Comparison of ENCODE assay signal across 21 cellular contexts in the genomic region with DNA sequence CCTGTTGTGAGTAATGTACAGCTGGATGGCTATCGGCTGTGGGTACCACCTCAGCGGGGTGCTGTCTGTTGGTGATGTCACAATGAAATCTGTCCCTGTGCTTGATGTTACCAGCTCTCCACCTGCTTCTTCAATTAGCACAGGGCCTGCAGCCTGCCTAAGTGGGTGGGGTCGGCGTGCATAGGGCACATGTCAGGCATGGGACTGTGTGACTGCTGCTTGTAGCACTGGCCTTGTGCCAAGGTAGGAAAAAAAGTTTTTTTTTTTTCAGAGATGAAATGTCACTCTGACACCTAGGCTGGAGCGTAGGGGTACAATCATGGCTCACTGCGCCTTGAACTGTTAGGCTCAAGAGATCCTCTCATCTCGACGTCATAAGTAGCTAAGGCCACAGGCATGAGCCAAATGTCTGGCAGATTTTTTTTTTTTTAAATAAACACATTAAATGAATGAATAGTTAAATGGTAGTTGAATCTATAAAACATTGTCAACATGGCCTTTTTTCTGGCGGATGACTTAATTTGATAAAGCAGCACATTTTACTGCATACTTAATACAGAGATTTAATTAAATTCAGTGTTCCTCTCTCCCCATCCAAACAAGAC.
DNase-seq lines count a peak whose midpoint lies in the region; ATAC-seq, FAIRE-seq and TF ChIP-seq lines count a peak whose summit lies in the region.
"Had no signal": no experiment of that assay in that cellular context is flagged by ENCODE, and none has a peak within 500 bp of the region (broad histone marks: within the 10 kb centered on the region; RNA-seq: fewer than 3 reads in every experiment).

No MANE protein-coding gene starts in this region.

- peaks cover 41% of the 10 kb centered on the region for H3K27me3 Mint-ChIP-seq in activated T-helper 17 cell treated with anti-CD3 and anti-CD28 coated beads, Interleukin-2, amount 50 U/mL, for 72 hours

- H3K4me3 Mint-ChIP-seq in activated T-helper 17 cell treated with anti-CD3 and anti-CD28 coated beads, Interleukin-2, amount 50 U/mL, for 72 hours: no peak overlapping the region
- H3K4me3 Mint-ChIP-seq: CD4-positive, alpha-beta T cell; T-helper 17 cell had no signal

- H3K9me3 Mint-ChIP-seq in activated T-helper 17 cell treated with anti-CD3 and anti-CD28 coated beads, Interleukin-2, amount 50 U/mL, for 72 hours: no peaks in the 10 kb centered on the region
- H3K9me3 Mint-ChIP-seq: CD4-positive, alpha-beta T cell had no signal

- H3K27me3 ChIP-seq in IMR-90 (ENCODE audit: control insufficient read depth, insufficient read depth, low read length): no peaks in the 10 kb centered on the region
- H3K27me3 ChIP-seq in K562 (ENCODE audit: control insufficient read depth in 2 of 2, insufficient read depth in 2 of 2, low read length in 2 of 2): no peaks in the 10 kb centered on the region
- no peaks in the 10 kb centered on the region for H3K27me3 ChIP-seq in spleen (replicated peaks in 1 of 7)
- H3K27me3 ChIP-seq in sigmoid colon: no peaks in the 10 kb centered on the region

- H3K4me3 ChIP-seq in IMR-90 (ENCODE audit: insufficient read depth, low read depth, low read length): no peak overlapping the region
- H3K4me3 ChIP-seq in K562: no peak overlapping the region
- no peak overlapping the region for H3K4me3 ChIP-seq in spleen
- no peak overlapping the region for H3K4me3 ChIP-seq in sigmoid colon
- H3K4me3 ChIP-seq: GM23248 had no signal

- no TSS peak for BruUV-seq in IMR-90 (replicated peaks; lab: Mats Ljungman, UMichigan)
- BruUV-seq in K562 (replicated peaks; lab: Mats Ljungman, UMichigan): no TSS peak

- no peak for ATAC-seq in IMR-90 (ENCODE audit: low read depth)
- ATAC-seq in K562: no peak
- ATAC-seq in esophagus mucosa: no peak
- ATAC-seq in activated T-helper 17 cell treated with anti-CD3 and anti-CD28 coated beads, Interleukin-2, amount 50 U/mL, for 72 hours (replicated peaks): no peak
- ATAC-seq: Panc1, Right ventricle myocardium inferior, T-helper 17 cell had no signal

- H3K79me2 ChIP-seq in K562 (ENCODE audit: control insufficient read depth, insufficient read depth, low read length): no peaks in the 10 kb centered on the region

- no peak overlapping the region for H4K91ac ChIP-seq in IMR-90 (ENCODE audit: insufficient read depth, low read depth, low read length)

- no peaks in the 10 kb centered on the region for H3K4me1 Mint-ChIP-seq in activated T-helper 17 cell treated with anti-CD3 and anti-CD28 coated beads, Interleukin-2, amount 50 U/mL, for 72 hours
- H3K4me1 Mint-ChIP-seq: T-helper 17 cell had no signal

- TF ChIP-seq CTCF in IMR-90 (conservative IDR thresholded peaks at IDR 0.05; ENCODE audit: low read depth, low read length): no peak
- no peak for TF ChIP-seq CTCF in K562 (IDR thresholded peaks at IDR 0.05 in 2 of 3, conservative IDR thresholded peaks at IDR 0.05 in 1 of 3; ENCODE audit: insufficient read depth in 2 of 3, low read depth in 1 of 3, low read length in 3 of 3)
- TF ChIP-seq CTCF in spleen (IDR thresholded peaks at IDR 0.05 in 8 of 11, conservative IDR thresholded peaks at IDR 0.05 in 3 of 11): no peak
- no peak for TF ChIP-seq CTCF in sigmoid colon (IDR thresholded peaks at IDR 0.05)

- H3K4me2 ChIP-seq in IMR-90 (ENCODE audit: low read depth, low read length) (no peak overlapping the region), K562 (ENCODE audit: insufficient read depth, low read length) (no peak overlapping the region)

- TF ChIP-seq POLR2A in IMR-90 (IDR thresholded peaks at IDR 0.05; ENCODE audit: low read depth, low read length) (no peak), K562 (conservative IDR thresholded peaks at IDR 0.05) (no peak), spleen (IDR thresholded peaks at IDR 0.05) (no peak), sigmoid colon (IDR thresholded peaks at IDR 0.05) (no peak)

- H3K9me1 ChIP-seq in IMR-90 (ENCODE audit: insufficient read depth, low read length) (peaks cover 6% of the 10 kb centered on the region; the same call in 1 of the 2 replicates), K562 (ENCODE audit: control insufficient read depth, insufficient read depth, low read length) (no peaks in the 10 kb centered on the region)

- H2BK20ac ChIP-seq in IMR-90 (ENCODE audit: low read depth, low read length): no peak overlapping the region

- no peak overlapping the region for H4K5ac ChIP-seq in IMR-90 (ENCODE audit: low read depth, low read length)

- dilution Hi-C loops in IMR-90 (cut with HindIII; ENCODE audit: low sequenced_read_pairs, unreplicated experiment): no loop called here

- no peak overlapping the region for H3K14ac ChIP-seq in IMR-90 (replicated peaks; ENCODE audit: low read depth, low read length)

- in situ Hi-C loops in IMR-90 (cut with MboI; ENCODE audit: low sequenced_read_pairs): no loop called here
- in situ Hi-C loops in K562 (cut with MboI): no loop called here

- H3K36me3 Mint-ChIP-seq in activated T-helper 17 cell treated with anti-CD3 and anti-CD28 coated beads, Interleukin-2, amount 50 U/mL, for 72 hours (ENCODE audit: low read depth): no peaks in the 10 kb centered on the region

- H2AK9ac ChIP-seq in IMR-90 (replicated peaks; ENCODE audit: low read depth, low read length, poor library complexity): no peak overlapping the region

- H3K18ac ChIP-seq in IMR-90 (ENCODE audit: low read depth, low read length): no peak overlapping the region

- peak overlapping the region; percentile 8; the same call in 1 of the 2 replicates for H2AK5ac ChIP-seq in IMR-90 (ENCODE audit: low read depth, low read length)

- H3K9ac ChIP-seq in IMR-90 (ENCODE audit: low read depth, low read length): no peak overlapping the region
- H3K9ac ChIP-seq in K562 (ENCODE audit: insufficient read depth in 1 of 2, low read depth in 2 of 2, low read length in 2 of 2): no peak overlapping the region
- H3K9ac ChIP-seq: GM23248 had no signal

- H2BK5ac ChIP-seq in IMR-90 (ENCODE audit: low read depth, low read length, poor library complexity, severe bottlenecking): no peak overlapping the region

- H3K56ac ChIP-seq in IMR-90 (ENCODE audit: extremely low read depth, insufficient read depth, low read length): no peak overlapping the region

- no peak for FAIRE-seq in K562 (lab: Jason Lieb, UNC)
- FAIRE-seq: GM12891, GM18507, HTR-8/SVneo had no signal

- H4K20me1 ChIP-seq in IMR-90 (ENCODE audit: insufficient read depth, low read length) (no peaks in the 10 kb centered on the region), K562 (replicated peaks; ENCODE audit: control insufficient read depth, insufficient read depth, low read length) (no peaks in the 10 kb centered on the region)

- H3K79me1 ChIP-seq in IMR-90 (ENCODE audit: low read depth in 1 of 2, low read length in 2 of 2): no peaks in the 10 kb centered on the region

- DNase-seq in IMR-90 (peak; percentile 22), NCI-H2171 treated with DMSO at 0.1 percent for 48 hours (lab: John Stamatoyannopoulos, UW) (peak; percentile 89), K562 (ENCODE audit: extremely low read depth in 1 of 4, low spot score in 3 of 4) (no peak), spleen (peak; percentile 18), sigmoid colon (no peak)
- DNase-seq: CD4-positive, alpha-beta T cell; GDM1; GM23248; MV-4-11; NCI-H146; NCI-H2081; NCI-H446 treated with DMSO at 0.1 percent for 48 hours; T-helper 17 cell had no signal

- H2BK120ac ChIP-seq in IMR-90 (ENCODE audit: low read depth, low read length): no peak overlapping the region

- no peak overlapping the region for H2BK15ac ChIP-seq in IMR-90 (ENCODE audit: low read depth, low read length)

- intact Hi-C loops in IMR-90 (cut with micrococcal nuclease) (no loop called here), K562 (cut with micrococcal nuclease) (no loop called here), spleen (cut with DNase I; ENCODE audit: low total_unique reads) (no loop called here), sigmoid colon (cut with DNase I) (loop anchor here (5.0 kb wide), 1 partner anchor 40 kb away; no protein-coding TSS in a partner anchor)

- no peaks in the 10 kb centered on the region for H3K36me3 ChIP-seq in IMR-90 (ENCODE audit: control insufficient read depth, insufficient read depth, low read length)
- no peaks in the 10 kb centered on the region for H3K36me3 ChIP-seq in K562 (ENCODE audit: control insufficient read depth, insufficient read depth, low read length)
- no peaks in the 10 kb centered on the region for H3K36me3 ChIP-seq in spleen
- H3K36me3 ChIP-seq in sigmoid colon: no peaks in the 10 kb centered on the region

- H3K27ac ChIP-seq in IMR-90 (ENCODE audit: insufficient read depth, low read length) (no peak overlapping the region), K562 (ENCODE audit: extremely low read depth, low read depth, low read length) (no peak overlapping the region), spleen (no peak overlapping the region), sigmoid colon (no peak overlapping the region)
- H3K27ac ChIP-seq: GM23248, HL-60 had no signal

- CTCF ChIA-PET in IMR-90 (lab: Yijun Ruan, JAX) (no interaction called here), K562 (lab: Yijun Ruan, JAX; ENCODE audit: low intra/inter-chr PET ratio) (no interaction called here)

- H3K9me3 ChIP-seq in IMR-90 (ENCODE audit: control insufficient read depth, insufficient read depth, low read length): no peaks in the 10 kb centered on the region
- H3K9me3 ChIP-seq in K562 (replicated peaks; ENCODE audit: control insufficient read depth, insufficient read depth, low read depth, low read length): no peaks in the 10 kb centered on the region
- H3K9me3 ChIP-seq in spleen: no peaks in the 10 kb centered on the region
- H3K9me3 ChIP-seq in sigmoid colon: no peaks in the 10 kb centered on the region

- 87% methylated on average over 3 of the region's 9 CpGs; no CpG with 5 or more reads in 1 of the 2 experiments for WGBS in IMR-90 (ENCODE audit: extremely low coverage in 2 of 2, insufficient read length in 1 of 2), 2 experiments
- WGBS in K562 (ENCODE audit: insufficient coverage, low coverage, missing lambda C conversion rate): 58% methylated on average over 4 of the region's 9 CpGs
- 80 to 97% (median 90%) methylated on average over 7 to 9 of the region's 9 CpGs for WGBS in spleen, 5 donors
- WGBS in sigmoid colon, 2 donors: 64 to 84% methylated on average over 9 of the region's 9 CpGs

- no peak overlapping the region for H3K23ac ChIP-seq in IMR-90 (ENCODE audit: low read depth, low read length)

- no peak overlapping the region for H3K27ac Mint-ChIP-seq in activated T-helper 17 cell treated with anti-CD3 and anti-CD28 coated beads, Interleukin-2, amount 50 U/mL, for 72 hours
- H3K27ac Mint-ChIP-seq: CD4-positive, alpha-beta T cell; T-helper 17 cell had no signal

- H3K4me1 ChIP-seq in IMR-90 (ENCODE audit: control insufficient read depth, insufficient read depth, low read length) (peaks cover 10% of the 10 kb centered on the region), K562 (replicated peaks in 1 of 2; ENCODE audit: control insufficient read depth in 2 of 2, insufficient read depth in 2 of 2, low read length in 2 of 2) (no peaks in the 10 kb centered on the region; a peak in 1 of 5 replicates), spleen (no peaks in the 10 kb centered on the region), sigmoid colon (peaks cover 0 to 19% (median 9%) of the 10 kb centered on the region in 4 donors)

- H2AFZ ChIP-seq in IMR-90 (replicated peaks; ENCODE audit: low read length, poor library complexity) (no peak overlapping the region), K562 (ENCODE audit: low read depth, low read length) (no peak overlapping the region)
- H2AFZ ChIP-seq: GM23248 had no signal

- no peak overlapping the region for H3K4ac ChIP-seq in IMR-90 (ENCODE audit: low read depth, low read length)

- TF ChIP-seq EP300 in K562 (IDR thresholded peaks at IDR 0.05; ENCODE audit: low read length) (no peak), sigmoid colon (IDR thresholded peaks at IDR 0.05) (no peak)

- no peak overlapping the region for H4K8ac ChIP-seq in IMR-90 (ENCODE audit: low read depth in 2 of 2, low read length in 2 of 2)

- TF ChIP-seq RAD21 in IMR-90 (IDR thresholded peaks at IDR 0.05; ENCODE audit: low read length) (no peak), K562 (CRISPR knock-in tag; conservative IDR thresholded peaks at IDR 0.05 in 1 of 2, IDR thresholded peaks at IDR 0.05 in 1 of 2) (no peak)

- POLR2A ChIA-PET in IMR-90 (lab: Charles Lee; ENCODE audit: unreplicated experiment): no interaction called here
- POLR2A ChIA-PET in K562 (lab: Yijun Ruan, JAX): no interaction called here

Comparison
In these comparisons a context has a peak if more than half of its experiments do, and no peak if none do; other contexts are left out.
1. DNase-seq: peak in IMR-90 (single experiment), NCI-H2171 treated with DMSO at 0.1 percent for 48 hours (single experiment) and spleen (single experiment); none in K562 (0 of 4) and sigmoid colon (single experiment).